ENCODE assay signal across 20 cellular contexts in genomic region chr19:33758541-33759013, GRCh38. TPM values are rescaled to one million over a fixed set of nuclear protein-coding genes. Genes with fewer than 3 reads are reported as not detected.
A peak's percentile ranks its signal among the peaks of the same experiment; 100 is the strongest.
DNase-seq lines count a peak whose midpoint lies in the region; ATAC-seq and TF ChIP-seq lines count a peak whose summit lies in the region.
"Had no signal": no experiment of that assay in that cellular context is flagged by ENCODE, and none has a peak within 500 bp of the region (broad histone marks: within the 10 kb centered on the region; RNA-seq: fewer than 3 reads in every experiment).

No MANE protein-coding gene starts in this region.

- TF ChIP-seq POLR2A in uterus (IDR thresholded peaks at IDR 0.05): no peak

- no peak overlapping the region for H3K27ac Mint-ChIP-seq in endodermal cell
- H3K27ac Mint-ChIP-seq: activated naive CD8-positive, alpha-beta T cell treated with anti-CD3 and anti-CD28 coated beads, Interleukin-2, amount 50 U/mL, for 24 hours; nephron progenitor cell; stimulated activated naive CD8-positive, alpha-beta T cell treated with anti-CD3 and anti-CD28 coated beads, Interleukin-15, Interleukin-2, amounts not matched to agents 100 ng/mL and 50 ng/mL, for 24 hours; T-helper 2 cell treated with Interferon-gamma antibody and Interleukin-4, amounts not matched to agents 5 μg/mL and 100 μg/mL, for 36 hours had no signal

- TF ChIP-seq CTCF in endodermal cell (conservative IDR thresholded peaks at IDR 0.05) (no peak), osteoblast (IDR thresholded peaks at IDR 0.05; ENCODE audit: extremely low read depth, low read depth, low read length) (no peak), uterus (IDR thresholded peaks at IDR 0.05) (no peak)

- H3K4me3 Mint-ChIP-seq in endodermal cell: no peak overlapping the region
- H3K4me3 Mint-ChIP-seq: activated naive CD8-positive, alpha-beta T cell treated with anti-CD3 and anti-CD28 coated beads, Interleukin-2, amount 50 U/mL, for 24 hours; activated T-cell treated with anti-CD3 and anti-CD28 coated beads, Interleukin-2, amount 50 U/mL, for 4 hours; nephron progenitor cell; stimulated activated naive CD8-positive, alpha-beta T cell treated with anti-CD3 and anti-CD28 coated beads, Interleukin-15, Interleukin-2, amounts not matched to agents 100 ng/mL and 50 ng/mL, for 24 hours; T-helper 2 cell treated with Interferon-gamma antibody and Interleukin-4, amounts not matched to agents 5 μg/mL and 100 μg/mL, for 36 hours had no signal

- no peaks in the 10 kb centered on the region for H3K4me1 Mint-ChIP-seq in endodermal cell
- H3K4me1 Mint-ChIP-seq: activated naive CD8-positive, alpha-beta T cell treated with anti-CD3 and anti-CD28 coated beads, Interleukin-2, amount 50 U/mL, for 24 hours had no signal

- no peaks in the 10 kb centered on the region for H3K79me2 ChIP-seq in osteoblast (ENCODE audit: insufficient read depth, low read length)

- H4K20me1 ChIP-seq in osteoblast (ENCODE audit: insufficient read depth, low read length): no peaks in the 10 kb centered on the region

- DNase-seq in ELF-1 (ENCODE audit: low read depth, low spot score): peak; percentile 37
- DNase-seq in NCI-H774 (lab: John Stamatoyannopoulos, UW): peak; percentile 15
- no peak for DNase-seq in endodermal cell
- peak; percentile 68 for DNase-seq in osteoblast (ENCODE audit: insufficient read length, low spot score, missing footprints)
- no peak for DNase-seq in uterus
- no peak for DNase-seq in germinal center (ENCODE audit: low spot score)
- no peak for DNase-seq in SHP77 treated with DMSO at 0.1 percent for 48 hours (lab: John Stamatoyannopoulos, UW)
- DNase-seq: activated CD4-positive, alpha-beta T cell treated with anti-CD3 and anti-CD28 coated beads for 48 hours; activated naive CD8-positive, alpha-beta T cell treated with anti-CD3 and anti-CD28 coated beads, Interleukin-2, amount 50 U/mL, for 24 hours; activated T-cell treated with anti-CD3 and anti-CD28 coated beads, Interleukin-2, amount 50 U/mL, for 4 hours; Calu3; erythroblast; NCI-H1436 treated with DMSO at 0.1 percent for 48 hours; NCI-H524; nephron progenitor cell had no signal

- H3K4me3 ChIP-seq in endodermal cell (ENCODE audit: low read length): no peak overlapping the region
- H3K4me3 ChIP-seq in osteoblast (ENCODE audit: insufficient read depth, low read length): no peak overlapping the region
- no peak overlapping the region for H3K4me3 ChIP-seq in uterus
- H3K4me3 ChIP-seq: smooth muscle cell had no signal

- H3K27me3 ChIP-seq in endodermal cell (ENCODE audit: control insufficient read depth, insufficient read depth, low read length, poor library complexity, severe bottlenecking) (no peaks in the 10 kb centered on the region), osteoblast (ENCODE audit: insufficient read depth, low read length) (peaks cover 7% of the 10 kb centered on the region), uterus (no peaks in the 10 kb centered on the region)

- 67 to 85% methylated on average over 7 to 12 of the region's 12 CpGs for WGBS in endodermal cell (ENCODE audit: insufficient coverage in 1 of 2, insufficient read length in 1 of 2), 2 experiments

- H3K9me3 ChIP-seq in endodermal cell (ENCODE audit: control insufficient read depth, low read length) (no peaks in the 10 kb centered on the region), osteoblast (ENCODE audit: low read depth, low read length) (no peaks in the 10 kb centered on the region), uterus (no peaks in the 10 kb centered on the region)

- no peak overlapping the region for H3K9ac ChIP-seq in endodermal cell (ENCODE audit: extremely low read depth, low read length, poor library complexity, severe bottlenecking)

- no peak overlapping the region for H3K4me2 ChIP-seq in osteoblast (ENCODE audit: insufficient read depth, low read length)
- H3K4me2 ChIP-seq: smooth muscle cell had no signal

- no peaks in the 10 kb centered on the region for H3K9me3 Mint-ChIP-seq in endodermal cell
- H3K9me3 Mint-ChIP-seq: activated naive CD8-positive, alpha-beta T cell treated with anti-CD3 and anti-CD28 coated beads, Interleukin-2, amount 50 U/mL, for 24 hours; activated T-cell treated with anti-CD3 and anti-CD28 coated beads, Interleukin-2, amount 50 U/mL, for 4 hours; nephron progenitor cell; stimulated activated naive CD8-positive, alpha-beta T cell treated with anti-CD3 and anti-CD28 coated beads, Interleukin-15, Interleukin-2, amounts not matched to agents 100 ng/mL and 50 ng/mL, for 24 hours; T-helper 2 cell treated with Interferon-gamma antibody and Interleukin-4, amounts not matched to agents 5 μg/mL and 100 μg/mL, for 36 hours had no signal

- intact Hi-C loops in uterus (cut with DNase I; ENCODE audit: low total_unique reads): no loop called here

- no peaks in the 10 kb centered on the region for H3K4me1 ChIP-seq in endodermal cell (ENCODE audit: control insufficient read depth, insufficient read depth, low read length)
- H3K4me1 ChIP-seq in osteoblast (ENCODE audit: insufficient read depth, low read length): no peaks in the 10 kb centered on the region
- no peaks in the 10 kb centered on the region for H3K4me1 ChIP-seq in uterus

- no peaks in the 10 kb centered on the region for H3K27me3 Mint-ChIP-seq in endodermal cell (ENCODE audit: insufficient read depth)
- H3K27me3 Mint-ChIP-seq: stimulated activated naive CD8-positive, alpha-beta T cell treated with anti-CD3 and anti-CD28 coated beads, Interleukin-15, Interleukin-2, amounts not matched to agents 100 ng/mL and 50 ng/mL, for 24 hours had no signal

- no peaks in the 10 kb centered on the region for H3K36me3 ChIP-seq in endodermal cell (ENCODE audit: control insufficient read depth, insufficient read depth, low read length)
- no peaks in the 10 kb centered on the region for H3K36me3 ChIP-seq in osteoblast (ENCODE audit: insufficient read depth, low read length)
- H3K36me3 ChIP-seq in uterus: no peaks in the 10 kb centered on the region

- H3K27ac ChIP-seq in endodermal cell (ENCODE audit: low read depth, low read length): peak overlapping the region; percentile 47
- H3K27ac ChIP-seq in osteoblast (ENCODE audit: low read depth, low read length): no peak overlapping the region
- no peak overlapping the region for H3K27ac ChIP-seq in uterus

- no peak overlapping the region for H2AFZ ChIP-seq in osteoblast (ENCODE audit: low read length)

- no peaks in the 10 kb centered on the region for H3K36me3 Mint-ChIP-seq in endodermal cell (ENCODE audit: low read depth)

- no peak for ATAC-seq in HG03159 (IDR thresholded peaks at IDR 0.05; ENCODE audit: unreplicated experiment)
- ATAC-seq: activated naive CD8-positive, alpha-beta T cell treated with anti-CD3 and anti-CD28 coated beads, Interleukin-2, amount 50 U/mL, for 24 hours; activated T-cell treated with anti-CD3 and anti-CD28 coated beads, Interleukin-2, amount 50 U/mL, for 4 hours; left lobe of liver had no signal

RNA-seq across cellular contexts. Expression of gene KCTD15, which starts 38.1 kb away (rescaled TPM):
- total RNA-seq in endodermal cell (10 to 100 TPM; 36.6 to 61.8 TPM), osteoblast (39.5 and 55.7 TPM in 2 replicates), uterus (100 to 1,000 TPM in 1 of 4 donors, 10 to 100 TPM in 3; 23.8 to 149 (median 51.8) TPM)
- 51.5 TPM for polyA plus RNA-seq in endodermal cell (2013, experiment 1 of 2)
- polyA plus RNA-seq in endodermal cell (2013, experiment 2 of 2): 46.5 TPM

Comparison
In these comparisons a context has a peak if more than half of its experiments do, and no peak if none do; other contexts are left out.
1. DNase-seq: peak in ELF-1 (single experiment), NCI-H774 (single experiment) and osteoblast (single experiment); none in endodermal cell (single experiment), uterus (0 of 2), germinal center (single experiment) and SHP77 treated with DMSO at 0.1 percent for 48 hours (single experiment).